Comparison of ENCODE assay signal across 1 cellular context in genomic region chr17:43483674-43484551, GRCh38.
A peak's percentile ranks its signal among the peaks of the same experiment; 100 is the strongest.
TF ChIP-seq lines count a peak whose summit lies in the region.

DHX8 (plus strand) TSS chr17:43483975; CDS start chr17:43484038, 63 bp downstream.

TF ChIP-seq in GM12878, 131 proteins besides CTCF, POLR2A, EP300 and RAD21 (continued from another document and continues in another):
- TF ChIP-seq ZBTB4 (CRISPR knock-in tag; IDR thresholded peaks at IDR 0.05) (no peak), RELB (IDR thresholded peaks at IDR 0.05; ENCODE audit: low read depth) (peak; percentile 68; the same call in 1 of the 2 replicates), PML (IDR thresholded peaks at IDR 0.05; ENCODE audit: low read length) (peak; percentile 88; the same call in 1 of the 2 replicates), CBX5 (IDR thresholded peaks at IDR 0.05; ENCODE audit: low read depth) (peak; percentile 88; the same call in 1 of the 2 replicates), ZBTB40 (IDR thresholded peaks at IDR 0.05; ENCODE audit: borderline replicate concordance) (peak; percentile 98), TCF3 (IDR thresholded peaks at IDR 0.05; ENCODE audit: borderline replicate concordance, insufficient read depth, low read depth, low read length) (peak; percentile 16; the same call in 1 of the 2 replicates), RELA (IDR thresholded peaks at IDR 0.05; ENCODE audit: borderline replicate concordance, partially characterized antibody) (peak; percentile 88), IKZF2 (IDR thresholded peaks at IDR 0.05) (peak in 1 of 2 experiments; percentile 61; a peak in 2 of 4 replicates), CEBPB (IDR thresholded peaks at IDR 0.05; ENCODE audit: borderline replicate concordance in 1 of 2, low read depth in 2 of 2, low read length in 2 of 2) (no peak), EZH2 (IDR thresholded peaks at IDR 0.05; ENCODE audit: borderline replicate concordance, control insufficient read depth, low read depth, low read length) (no peak), TARDBP (IDR thresholded peaks at IDR 0.05; ENCODE audit: borderline replicate concordance) (peak; percentile 83; the same call in 1 of the 2 replicates), BCLAF1 (IDR thresholded peaks at IDR 0.05) (no peak), TCF7 (IDR thresholded peaks at IDR 0.05; ENCODE audit: borderline replicate concordance) (peak; percentile 51; the same call in 1 of the 2 replicates), HSF1 (IDR thresholded peaks at IDR 0.05; ENCODE audit: low read depth, low read length) (peak; percentile 82), SPI1 (IDR thresholded peaks at IDR 0.05; ENCODE audit: borderline replicate concordance, insufficient read depth, low read depth, low read length) (peak; percentile 72; the same call in 1 of the 2 replicates), MAX (IDR thresholded peaks at IDR 0.05; ENCODE audit: low read depth, low read length) (peak; percentile 32; the same call in 1 of the 2 replicates), ZBTB11 (CRISPR knock-in tag; IDR thresholded peaks at IDR 0.05) (peak; percentile 73), RB1 (IDR thresholded peaks at IDR 0.05; ENCODE audit: borderline replicate concordance) (peak; percentile 85; the same call in 1 of the 2 replicates), ATF3 (IDR thresholded peaks at IDR 0.05; ENCODE audit: borderline replicate concordance, extremely low read depth, low read depth, low read length) (peak; percentile 40; the same call in 1 of the 2 replicates), SIX5 (IDR thresholded peaks at IDR 0.05; ENCODE audit: low read depth, low read length, severe bottlenecking) (peak; percentile 63), PBX3 (IDR thresholded peaks at IDR 0.05; ENCODE audit: insufficient replicate concordance, low read depth, low read length) (peak; percentile 14), STAT3 (IDR thresholded peaks at IDR 0.05; ENCODE audit: low read depth, low read length) (peak; percentile 87; the same call in 1 of the 2 replicates), E2F8 (IDR thresholded peaks at IDR 0.05; ENCODE audit: low read depth, partially characterized antibody) (peak; percentile 88), ZSCAN29 (IDR thresholded peaks at IDR 0.05) (no peak; the same call in 1 of the 2 replicates), MYB (IDR thresholded peaks at IDR 0.05; ENCODE audit: borderline replicate concordance, low read depth, low read length) (no peak), FOXK2 (IDR thresholded peaks at IDR 0.05) (peak; percentile 94), KDM1A (IDR thresholded peaks at IDR 0.05; ENCODE audit: borderline replicate concordance) (no peak), NFXL1 (IDR thresholded peaks at IDR 0.05; ENCODE audit: borderline replicate concordance) (no peak)
